8 cellular contexts compared by ENCODE assay signal in the genomic region with DNA sequence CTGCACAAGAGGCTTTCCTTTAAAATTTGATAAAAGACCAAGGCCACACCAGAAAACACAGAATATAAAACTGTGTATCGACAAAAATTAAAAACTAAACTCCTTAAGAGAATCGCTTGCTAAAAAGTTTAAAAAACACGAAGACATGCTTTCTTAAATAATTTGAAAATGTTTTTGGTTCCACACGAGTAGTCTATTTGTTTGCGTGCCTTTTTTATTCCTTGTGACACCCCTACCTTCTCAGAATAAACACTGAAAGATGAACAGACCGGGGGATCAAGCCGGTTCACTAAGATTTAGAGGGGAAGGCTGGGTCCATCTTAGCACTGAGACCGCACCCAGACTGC.
A peak's percentile ranks its signal among the peaks of the same experiment; 100 is the strongest.
DNase-seq lines count a peak whose midpoint lies in the region; TF ChIP-seq lines count a peak whose summit lies in the region.

No MANE protein-coding gene starts in this region.

- H3K4me1 ChIP-seq in left ventricle myocardium inferior = peaks cover 48% of the 10 kb centered on the region
- H3K4me1 ChIP-seq in mesendoderm (ENCODE audit: control insufficient read depth, low read depth, low read length) = peaks cover 3% of the 10 kb centered on the region
- H3K4me1 ChIP-seq in vagina = peaks cover 30% of the 10 kb centered on the region

- H2BK15ac ChIP-seq in mesendoderm (replicated peaks; ENCODE audit: low read depth) = peak overlapping the region; percentile 85

- no peaks in the 10 kb centered on the region for H3K36me3 ChIP-seq in left ventricle myocardium inferior
- no peaks in the 10 kb centered on the region for H3K36me3 ChIP-seq in mesendoderm (ENCODE audit: control insufficient read depth, insufficient read depth, low read length)
- no peaks in the 10 kb centered on the region for H3K36me3 ChIP-seq in vagina

- H4K5ac ChIP-seq in mesendoderm (ENCODE audit: low read length) = peak overlapping the region; percentile 47

- H3K4me1 Mint-ChIP-seq in brain = peaks cover 81% of the 10 kb centered on the region

- no peaks in the 10 kb centered on the region for H3K36me3 Mint-ChIP-seq in brain

- H4K8ac ChIP-seq in mesendoderm (ENCODE audit: low read depth, low read length) = peak overlapping the region; percentile 86

- peak overlapping the region; percentile 78 for H2BK120ac ChIP-seq in mesendoderm (ENCODE audit: low read depth, low read length)

- no peak for TF ChIP-seq CTCF in left ventricle myocardium inferior (IDR thresholded peaks at IDR 0.05; ENCODE audit: borderline replicate concordance)
- no peak for TF ChIP-seq CTCF in brain (conservative IDR thresholded peaks at IDR 0.05)
- no peak for TF ChIP-seq CTCF in vagina (IDR thresholded peaks at IDR 0.05)

- H2AK5ac ChIP-seq in mesendoderm (ENCODE audit: low read length) = no peak overlapping the region

- peak overlapping the region; percentile 99 to 100 (median 100) for H3K27ac Mint-ChIP-seq in brain

- peak overlapping the region; percentile 67 for H3K4me3 ChIP-seq in left ventricle myocardium inferior
- H3K4me3 ChIP-seq in mesendoderm (ENCODE audit: low read length) = peak overlapping the region; percentile 55
- peak overlapping the region; percentile 49 to 51 for H3K4me3 ChIP-seq in vagina

- peak overlapping the region; percentile 88 to 97 (median 95) for H3K4me3 Mint-ChIP-seq in brain

- no peak overlapping the region for H3K23ac ChIP-seq in mesendoderm (ENCODE audit: low read length)

- H3K27ac ChIP-seq in left ventricle myocardium inferior (replicated peaks) (peak overlapping the region; percentile 94), mesendoderm (ENCODE audit: low read depth, low read length) (peak overlapping the region; percentile 96), vagina (peak overlapping the region; percentile 98)

- WGBS in mesendoderm (ENCODE audit: extremely low coverage, insufficient coverage, low lambda C conversion rate) = no CpG with 5 or more reads among the region's 8 CpGs

- no peak for DNase-seq in left ventricle myocardium inferior
- DNase-seq in cardiac septum (ENCODE audit: low spot score) = no peak
- DNase-seq in mesendoderm = no peak
- no peak for DNase-seq in vagina (ENCODE audit: extremely low spot score in 2 of 2)
- no peak for DNase-seq in posterior cingulate gyrus
- no peak for DNase-seq in AML-193 (lab: John Stamatoyannopoulos, UW)
- DNase-seq in NK-92 treated with Interleukin-12 subunit alpha and Interleukin-12 subunit beta, amount 100 ng/mL, for 24 hours (lab: John Stamatoyannopoulos, UW) = no peak

- H3K9me3 Mint-ChIP-seq in brain = no peaks in the 10 kb centered on the region

- H3K9me3 ChIP-seq in left ventricle myocardium inferior (replicated peaks) (no peaks in the 10 kb centered on the region), vagina (no peaks in the 10 kb centered on the region)

- peaks cover 5% of the 10 kb centered on the region for H3K27me3 Mint-ChIP-seq in brain

- H3K4ac ChIP-seq in mesendoderm (ENCODE audit: low read depth, low read length) = peak overlapping the region; percentile 78

- H3K4me2 ChIP-seq in mesendoderm (ENCODE audit: low read length) = peak overlapping the region; percentile 82

- H3K56ac ChIP-seq in mesendoderm (ENCODE audit: low read length) = peak overlapping the region; percentile 90

- peak overlapping the region; percentile 98 for H3K18ac ChIP-seq in mesendoderm (ENCODE audit: low read length)

- no peak for TF ChIP-seq POLR2A in vagina (IDR thresholded peaks at IDR 0.05)

- no peaks in the 10 kb centered on the region for H3K27me3 ChIP-seq in left ventricle myocardium inferior (ENCODE audit: low read depth)
- H3K27me3 ChIP-seq in mesendoderm (ENCODE audit: insufficient read depth, low read length, poor library complexity) = no peaks in the 10 kb centered on the region
- H3K27me3 ChIP-seq in vagina = no peaks in the 10 kb centered on the region

- H3K79me1 ChIP-seq in mesendoderm (ENCODE audit: low read length) = no peaks in the 10 kb centered on the region

- no peaks in the 10 kb centered on the region for H3K79me2 ChIP-seq in mesendoderm (ENCODE audit: control insufficient read depth, insufficient read depth, low read length)

- peak overlapping the region; percentile 83 for H3K9ac ChIP-seq in mesendoderm (ENCODE audit: low read length)

- intact Hi-C loops in left ventricle myocardium inferior (cut with micrococcal nuclease) = loop anchor here (5.0 kb wide), 1 partner anchor 180 kb away; no protein-coding TSS in a partner anchor
- intact Hi-C loops in cardiac septum (cut with DNase I) = loop anchor here (1.0 to 5.0 kb wide), 10 partner anchors 31 to 955 kb away; partner anchors contain the start of genes PDS5B and STARD13
- intact Hi-C loops in vagina (cut with DNase I) = loop anchor here (5.0 kb wide), 1 partner anchor 180 kb away; no protein-coding TSS in a partner anchor
- intact Hi-C loops in posterior cingulate gyrus (cut with DNase I) = loop anchor here (2.0 to 5.0 kb wide), 3 partner anchors 70 to 311 kb away; no protein-coding TSS in a partner anchor

- H2BK5ac ChIP-seq in mesendoderm (ENCODE audit: low read length) = peak overlapping the region; percentile 41
